Comparison of ENCODE assay signal across 15 cellular contexts in the genomic region with DNA sequence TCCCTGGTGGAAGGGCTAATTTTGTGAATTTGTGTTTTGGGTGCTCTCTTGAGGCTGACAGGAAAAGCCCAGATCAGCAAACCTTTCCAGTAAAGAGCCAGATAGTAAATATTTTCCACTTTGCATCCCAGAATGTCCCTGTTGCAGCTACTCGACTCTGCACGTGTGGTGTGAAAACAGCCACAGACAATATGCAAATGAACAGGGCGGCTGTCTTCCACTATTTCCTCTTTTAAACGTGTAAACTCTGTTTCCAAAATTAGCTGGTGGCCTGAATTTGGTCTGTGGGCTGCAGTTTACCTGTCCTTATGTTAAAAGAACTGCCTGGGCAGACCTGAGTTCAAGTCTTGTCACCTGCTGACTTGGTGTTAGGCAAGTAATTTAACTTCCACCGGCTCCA.
DNase-seq lines count a peak whose midpoint lies in the region; ATAC-seq and TF ChIP-seq lines count a peak whose summit lies in the region.
"Had no signal": no experiment of that assay in that cellular context is flagged by ENCODE, and none has a peak within 500 bp of the region (broad histone marks: within the 10 kb centered on the region; RNA-seq: fewer than 3 reads in every experiment).

No MANE protein-coding gene starts in this region.

- H3K4me1 ChIP-seq in foreskin keratinocyte (peaks cover 22% of the 10 kb centered on the region), aorta (ENCODE audit: control insufficient read depth in 1 of 2, insufficient read depth in 2 of 2, low read length in 2 of 2) (no peaks in the 10 kb centered on the region), right lobe of liver (no peaks in the 10 kb centered on the region), right cardiac atrium (ENCODE audit: control insufficient read depth, insufficient read depth, low read length) (no peaks in the 10 kb centered on the region)

- TF ChIP-seq CTCF in foreskin keratinocyte (conservative IDR thresholded peaks at IDR 0.05) (no peak), right lobe of liver (IDR thresholded peaks at IDR 0.05) (no peak)

- no peak for DNase-seq in foreskin keratinocyte
- no peak for DNase-seq in aorta
- DNase-seq in right lobe of liver: no peak
- DNase-seq in right cardiac atrium: no peak
- DNase-seq: activated CD8-positive, alpha-beta memory T cell treated with anti-CD3 and anti-CD28 coated beads, Interleukin-2, amount 10 ng/mL, durations not matched to agents 7 days and 5 days; activated naive CD4-positive, alpha-beta T cell treated with Interleukin-2 at 50 U/mL for 16 hours; NCI-H1105 had no signal

- TF ChIP-seq POLR2A in right lobe of liver (IDR thresholded peaks at IDR 0.05): no peak

- H3K9me3 ChIP-seq in aorta (ENCODE audit: control insufficient read depth, low read length): no peaks in the 10 kb centered on the region
- no peaks in the 10 kb centered on the region for H3K9me3 ChIP-seq in right lobe of liver
- no peaks in the 10 kb centered on the region for H3K9me3 ChIP-seq in right cardiac atrium (ENCODE audit: control insufficient read depth, low read length)
- H3K9me3 ChIP-seq: neutrophil had no signal

- ATAC-seq in GM18868 (IDR thresholded peaks at IDR 0.05; ENCODE audit: unreplicated experiment): peak; percentile 52
- ATAC-seq in GM21723 (IDR thresholded peaks at IDR 0.05; ENCODE audit: unreplicated experiment): peak; percentile 72
- ATAC-seq in HG03342 (IDR thresholded peaks at IDR 0.05; ENCODE audit: unreplicated experiment): peak; percentile 58
- ATAC-seq in foreskin keratinocyte: no peak
- ATAC-seq in aorta (ENCODE audit: low FRiP score): no peak
- no peak for ATAC-seq in right lobe of liver
- ATAC-seq in right cardiac atrium: no peak
- no peak for ATAC-seq in HG03460 (IDR thresholded peaks at IDR 0.05; ENCODE audit: unreplicated experiment)
- ATAC-seq: activated CD8-positive, alpha-beta memory T cell treated with anti-CD3 and anti-CD28 coated beads, Interleukin-2, amount 10 ng/mL, durations not matched to agents 7 days and 5 days; Panc1; WTC11 had no signal

- intact Hi-C loops in aorta (cut with DNase I) (no loop called here), right lobe of liver (cut with DNase I) (no loop called here), right cardiac atrium (cut with DNase I) (no loop called here)

- H3K4me3 ChIP-seq in aorta (ENCODE audit: low read length in 2 of 2) (no peak overlapping the region), right lobe of liver (no peak overlapping the region), right cardiac atrium (ENCODE audit: low read length) (no peak overlapping the region)
- H3K4me3 ChIP-seq: skin epidermis had no signal

- H3K27me3 ChIP-seq in foreskin keratinocyte (no peaks in the 10 kb centered on the region), aorta (ENCODE audit: control insufficient read depth in 1 of 2, insufficient read depth in 2 of 2, low read length in 1 of 2) (no peaks in the 10 kb centered on the region), right lobe of liver (no peaks in the 10 kb centered on the region), right cardiac atrium (ENCODE audit: control insufficient read depth, insufficient read depth) (no peaks in the 10 kb centered on the region)
- H3K27me3 ChIP-seq: neutrophil had no signal

- H3K36me3 ChIP-seq in aorta (ENCODE audit: control insufficient read depth in 1 of 2, insufficient read depth in 2 of 2, low read length in 1 of 2) (no peaks in the 10 kb centered on the region), right lobe of liver (no peaks in the 10 kb centered on the region)
- H3K36me3 ChIP-seq: neutrophil had no signal

- H3K27ac ChIP-seq in foreskin keratinocyte (peak overlapping the region; percentile 70), aorta (ENCODE audit: low read depth in 1 of 2, low read length in 2 of 2) (no peak overlapping the region), right lobe of liver (no peak overlapping the region), right cardiac atrium (ENCODE audit: low read length) (no peak overlapping the region)
- H3K27ac ChIP-seq: neutrophil, skin epidermis had no signal

- 48 to 54% methylated on average over 5 of the region's 5 CpGs for WGBS in aorta, 2 donors
- 23% methylated on average over 5 of the region's 5 CpGs for WGBS in right lobe of liver (ENCODE audit: insufficient coverage, low coverage, low lambda C conversion rate, missing lambda C conversion rate)
- 42% methylated on average over 5 of the region's 5 CpGs for WGBS in right cardiac atrium

Comparison
In these comparisons a context has a peak if more than half of its experiments do, and no peak if none do; other contexts are left out.
1. ATAC-seq: peak in GM18868 (single experiment), GM21723 (single experiment) and HG03342 (single experiment); none in foreskin keratinocyte (single experiment), aorta (single experiment), right lobe of liver (0 of 4), right cardiac atrium (0 of 2) and HG03460 (single experiment).